ENCODE assay signal across 8 cellular contexts in genomic region chr6:105560611-105561066, GRCh38.
DNase-seq lines count a peak whose midpoint lies in the region; ATAC-seq and TF ChIP-seq lines count a peak whose summit lies in the region.

No MANE protein-coding gene starts in this region.

- peak; percentile 97 for ATAC-seq in GM18520 (IDR thresholded peaks at IDR 0.05; ENCODE audit: unreplicated experiment)
- peak; percentile 97 for ATAC-seq in GM21619 (IDR thresholded peaks at IDR 0.05; ENCODE audit: unreplicated experiment)
- peak; percentile 96 for ATAC-seq in HG03521 (IDR thresholded peaks at IDR 0.05; ENCODE audit: unreplicated experiment)
- no peak for ATAC-seq in aorta (ENCODE audit: low FRiP score)

- no peaks in the 10 kb centered on the region for H3K79me2 ChIP-seq in hepatocyte

- intact Hi-C loops in aorta (cut with DNase I): no loop called here

- peak; percentile 51 for DNase-seq in fibroblast of peridontal ligament (ENCODE audit: extremely low read depth)
- DNase-seq in aorta: no peak
- DNase-seq in COR-L47 (lab: John Stamatoyannopoulos, UW): no peak
- DNase-seq in hepatocyte (ENCODE audit: low spot score): no peak
- no peak for DNase-seq in HUDEP-2 (lab: John Stamatoyannopoulos, UW; ENCODE audit: unreplicated experiment in 76 of 76)

- H3K4me2 ChIP-seq in hepatocyte: no peak overlapping the region

- H4K20me1 ChIP-seq in hepatocyte (ENCODE audit: insufficient read depth, poor library complexity, severe bottlenecking): no peaks in the 10 kb centered on the region

- WGBS in aorta, 2 donors: 94 to 95% methylated on average over 2 of the region's 2 CpGs
- WGBS in hepatocyte (ENCODE audit: low lambda C conversion rate, missing lambda C conversion rate): 93% methylated on average over 2 of the region's 2 CpGs

- no peaks in the 10 kb centered on the region for H3K9me2 ChIP-seq in hepatocyte (replicated peaks; ENCODE audit: insufficient read depth)

- H3K27ac ChIP-seq in aorta (ENCODE audit: low read depth in 1 of 2, low read length in 2 of 2) (no peak overlapping the region), hepatocyte (no peak overlapping the region)

- TF ChIP-seq CTCF in hepatocyte (IDR thresholded peaks at IDR 0.05; ENCODE audit: poor library complexity): no peak

- H3K27me3 ChIP-seq in aorta (ENCODE audit: control insufficient read depth in 1 of 2, insufficient read depth in 2 of 2, low read length in 1 of 2): no peaks in the 10 kb centered on the region
- H3K27me3 ChIP-seq in hepatocyte: no peaks in the 10 kb centered on the region

- H3K36me3 ChIP-seq in aorta (ENCODE audit: control insufficient read depth in 1 of 2, insufficient read depth in 2 of 2, low read length in 1 of 2) (no peaks in the 10 kb centered on the region), hepatocyte (replicated peaks; ENCODE audit: insufficient read depth, low read depth) (no peaks in the 10 kb centered on the region)

- no peaks in the 10 kb centered on the region for H3K9me3 ChIP-seq in aorta (ENCODE audit: control insufficient read depth, low read length)
- H3K9me3 ChIP-seq in hepatocyte (ENCODE audit: low read depth): peaks cover 4% of the 10 kb centered on the region

- no peak overlapping the region for H2AFZ ChIP-seq in hepatocyte

- no peaks in the 10 kb centered on the region for H3K4me1 ChIP-seq in aorta (ENCODE audit: control insufficient read depth in 1 of 2, insufficient read depth in 2 of 2, low read length in 2 of 2)
- no peaks in the 10 kb centered on the region for H3K4me1 ChIP-seq in hepatocyte (ENCODE audit: insufficient read depth)

- H3K4me3 ChIP-seq in aorta (ENCODE audit: low read length in 2 of 2): no peak overlapping the region
- no peak overlapping the region for H3K4me3 ChIP-seq in hepatocyte
